ENCODE assay signal across 8 cellular contexts in the genomic region with DNA sequence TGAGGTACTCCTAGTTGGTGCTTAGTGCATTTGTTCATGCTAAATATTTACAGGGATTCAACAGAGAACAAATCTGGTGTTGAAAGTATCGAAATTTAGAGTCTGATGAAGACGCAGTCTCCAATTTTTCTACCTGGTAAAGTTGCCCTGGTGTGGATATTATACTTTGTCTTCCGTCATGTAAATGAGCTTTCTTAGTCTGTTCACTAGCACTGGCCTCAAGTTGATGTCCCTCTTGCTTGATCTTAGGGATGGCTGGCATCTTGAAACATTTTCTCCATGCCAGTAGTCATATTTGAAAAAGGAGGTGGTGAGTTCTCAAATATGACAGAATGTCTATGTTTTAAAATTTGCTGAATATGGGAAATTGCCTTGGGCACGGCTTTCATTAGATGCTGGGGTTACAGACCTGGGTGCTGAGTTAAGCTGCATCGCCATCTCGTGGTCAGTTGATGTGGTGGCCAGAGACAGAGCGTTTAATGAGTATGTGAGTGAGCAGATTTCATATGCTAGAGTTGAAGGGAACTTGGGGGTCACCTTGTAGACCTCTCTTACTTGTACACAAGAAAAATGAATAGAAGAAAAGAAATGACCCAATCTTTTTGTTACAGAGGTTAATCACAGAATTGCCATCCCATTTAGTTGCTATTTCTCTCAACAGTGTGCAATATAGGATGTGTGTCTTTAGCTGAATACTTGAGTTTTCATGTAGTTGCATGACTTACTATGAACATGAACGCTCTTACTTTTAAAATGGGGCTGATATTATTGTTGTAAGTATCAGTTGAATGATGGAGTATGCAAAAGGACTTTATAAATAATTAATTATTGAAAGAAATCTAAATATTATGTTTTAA.
A peak's percentile ranks its signal among the peaks of the same experiment; 100 is the strongest.
DNase-seq lines count a peak whose midpoint lies in the region; ATAC-seq and TF ChIP-seq lines count a peak whose summit lies in the region.

No MANE protein-coding gene starts in this region.

- H3K27me3 Mint-ChIP-seq in activated CD4-positive, alpha-beta memory T cell treated with anti-CD3 and anti-CD28 coated beads, Interleukin-2, amount 10 ng/mL, durations not matched to agents 7 days and 5 days, result peaks cover 7% of the 10 kb centered on the region

- H3K4me1 Mint-ChIP-seq in activated CD4-positive, alpha-beta memory T cell treated with anti-CD3 and anti-CD28 coated beads, Interleukin-2, amount 10 ng/mL, durations not matched to agents 7 days and 5 days, result no peaks in the 10 kb centered on the region

- H3K4me3 ChIP-seq in suprapubic skin, result no peak overlapping the region

- DNase-seq in COLO668 (lab: John Stamatoyannopoulos, UW; ENCODE audit: unreplicated experiment) (peak; percentile 63), GM19240 (ENCODE audit: insufficient read length, low spot score) (peak; percentile 24), NCI-H510A treated with DMSO at 0.1 percent for 48 hours (lab: John Stamatoyannopoulos, UW) (peak; percentile 77), myocyte (ENCODE audit: low read depth) (peak; percentile 87), suprapubic skin (ENCODE audit: low spot score in 2 of 2) (peak; percentile 78 to 81)
- peak; percentile 42 for DNase-seq in activated CD4-positive, alpha-beta memory T cell treated with anti-CD3 and anti-CD28 coated beads, Interleukin-2, amount 10 ng/mL, durations not matched to agents 7 days and 5 days

- TF ChIP-seq CTCF in suprapubic skin (IDR thresholded peaks at IDR 0.05), result peak; percentile 65 to 84

- WGBS in suprapubic skin, result 38% methylated on average over 8 of the region's 8 CpGs

- POLR2A ChIA-PET in activated CD4-positive, alpha-beta memory T cell treated with anti-CD3 and anti-CD28 coated beads, Interleukin-2, amount 10 ng/mL, durations not matched to agents 7 days and 5 days (lab: Charles Lee), result no interaction called here

- H3K27ac Mint-ChIP-seq in activated CD4-positive, alpha-beta memory T cell treated with anti-CD3 and anti-CD28 coated beads, Interleukin-2, amount 10 ng/mL, durations not matched to agents 7 days and 5 days, result no peak overlapping the region

- no peaks in the 10 kb centered on the region for H3K36me3 Mint-ChIP-seq in activated CD4-positive, alpha-beta memory T cell treated with anti-CD3 and anti-CD28 coated beads, Interleukin-2, amount 10 ng/mL, durations not matched to agents 7 days and 5 days (ENCODE audit: low read depth)

- no peak overlapping the region for H3K27ac ChIP-seq in suprapubic skin

- ATAC-seq in HG03280 (IDR thresholded peaks at IDR 0.05; ENCODE audit: unreplicated experiment) (peak; percentile 93), esophagus mucosa (peak; percentile 77)

- TF ChIP-seq EP300 in suprapubic skin (IDR thresholded peaks at IDR 0.05), result no peak

- no peak overlapping the region for H3K4me3 Mint-ChIP-seq in activated CD4-positive, alpha-beta memory T cell treated with anti-CD3 and anti-CD28 coated beads, Interleukin-2, amount 10 ng/mL, durations not matched to agents 7 days and 5 days

- CTCF ChIA-PET in activated CD4-positive, alpha-beta memory T cell treated with anti-CD3 and anti-CD28 coated beads, Interleukin-2, amount 10 ng/mL, durations not matched to agents 7 days and 5 days (lab: Charles Lee), result interaction anchor here (0.5 to 1.0 kb wide), 2 partner anchors 1052 to 1080 kb away, joined by 3 to 5 read pairs; no protein-coding TSS in a partner anchor

- H3K9me3 Mint-ChIP-seq in activated CD4-positive, alpha-beta memory T cell treated with anti-CD3 and anti-CD28 coated beads, Interleukin-2, amount 10 ng/mL, durations not matched to agents 7 days and 5 days, result no peaks in the 10 kb centered on the region

- H3K9me3 ChIP-seq in suprapubic skin, result no peaks in the 10 kb centered on the region

- H3K36me3 ChIP-seq in suprapubic skin, result no peaks in the 10 kb centered on the region

- no peaks in the 10 kb centered on the region for H3K27me3 ChIP-seq in suprapubic skin

- TF ChIP-seq POLR2A in suprapubic skin (IDR thresholded peaks at IDR 0.05), result no peak

- H3K4me1 ChIP-seq in suprapubic skin, result peaks cover 5% of the 10 kb centered on the region

Comparison
In these comparisons a context has a peak if more than half of its experiments do, and no peak if none do; other contexts are left out.
1. DNase-seq: peak in every context shown above with its lines; median percentile 87 in myocyte; 80 in suprapubic skin; 77 in NCI-H510A treated with DMSO at 0.1 percent for 48 hours; 63 in COLO668; 42 in activated CD4-positive, alpha-beta memory T cell treated with anti-CD3 and anti-CD28 coated beads, Interleukin-2, amount 10 ng/mL, durations not matched to agents 7 days and 5 days; 24 in GM19240.